2 cellular contexts compared by ENCODE assay signal in the genomic region with DNA sequence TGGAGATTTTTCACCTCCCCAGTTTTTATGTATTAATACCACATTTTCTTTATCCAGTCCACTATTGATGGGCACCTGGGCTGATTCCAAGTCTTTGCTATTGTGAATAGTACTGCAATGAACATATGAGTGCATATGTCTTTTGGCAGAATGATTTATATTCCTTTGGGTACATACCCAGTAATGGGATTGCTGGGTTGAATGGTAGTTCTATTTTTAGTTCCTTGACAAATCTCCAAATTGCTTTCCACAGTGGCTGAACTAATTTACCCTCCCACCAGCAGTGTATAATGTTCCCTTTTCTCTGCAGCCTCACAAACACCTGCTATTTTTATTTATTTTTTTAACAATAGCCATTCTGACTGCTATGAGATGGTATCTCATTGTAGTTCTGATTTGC.
TF ChIP-seq lines count a peak whose summit lies in the region.

No MANE protein-coding gene starts in this region.

TF ChIP-seq in SK-N-SH, 30 proteins besides CTCF, POLR2A, EP300 and RAD21 (continued from another document):
- TF ChIP-seq, protein P1, sequence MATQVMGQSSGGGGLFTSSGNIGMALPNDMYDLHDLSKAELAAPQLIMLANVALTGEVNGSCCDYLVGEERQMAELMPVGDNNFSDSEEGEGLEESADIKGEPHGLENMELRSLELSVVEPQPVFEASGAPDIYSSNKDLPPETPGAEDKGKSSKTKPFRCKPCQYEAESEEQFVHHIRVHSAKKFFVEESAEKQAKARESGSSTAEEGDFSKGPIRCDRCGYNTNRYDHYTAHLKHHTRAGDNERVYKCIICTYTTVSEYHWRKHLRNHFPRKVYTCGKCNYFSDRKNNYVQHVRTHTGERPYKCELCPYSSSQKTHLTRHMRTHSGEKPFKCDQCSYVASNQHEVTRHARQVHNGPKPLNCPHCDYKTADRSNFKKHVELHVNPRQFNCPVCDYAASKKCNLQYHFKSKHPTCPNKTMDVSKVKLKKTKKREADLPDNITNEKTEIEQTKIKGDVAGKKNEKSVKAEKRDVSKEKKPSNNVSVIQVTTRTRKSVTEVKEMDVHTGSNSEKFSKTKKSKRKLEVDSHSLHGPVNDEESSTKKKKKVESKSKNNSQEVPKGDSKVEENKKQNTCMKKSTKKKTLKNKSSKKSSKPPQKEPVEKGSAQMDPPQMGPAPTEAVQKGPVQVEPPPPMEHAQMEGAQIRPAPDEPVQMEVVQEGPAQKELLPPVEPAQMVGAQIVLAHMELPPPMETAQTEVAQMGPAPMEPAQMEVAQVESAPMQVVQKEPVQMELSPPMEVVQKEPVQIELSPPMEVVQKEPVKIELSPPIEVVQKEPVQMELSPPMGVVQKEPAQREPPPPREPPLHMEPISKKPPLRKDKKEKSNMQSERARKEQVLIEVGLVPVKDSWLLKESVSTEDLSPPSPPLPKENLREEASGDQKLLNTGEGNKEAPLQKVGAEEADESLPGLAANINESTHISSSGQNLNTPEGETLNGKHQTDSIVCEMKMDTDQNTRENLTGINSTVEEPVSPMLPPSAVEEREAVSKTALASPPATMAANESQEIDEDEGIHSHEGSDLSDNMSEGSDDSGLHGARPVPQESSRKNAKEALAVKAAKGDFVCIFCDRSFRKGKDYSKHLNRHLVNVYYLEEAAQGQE (IDR thresholded peaks at IDR 0.05; ENCODE audit: low read depth, low read length): no peak
- TF ChIP-seq, protein P2, sequence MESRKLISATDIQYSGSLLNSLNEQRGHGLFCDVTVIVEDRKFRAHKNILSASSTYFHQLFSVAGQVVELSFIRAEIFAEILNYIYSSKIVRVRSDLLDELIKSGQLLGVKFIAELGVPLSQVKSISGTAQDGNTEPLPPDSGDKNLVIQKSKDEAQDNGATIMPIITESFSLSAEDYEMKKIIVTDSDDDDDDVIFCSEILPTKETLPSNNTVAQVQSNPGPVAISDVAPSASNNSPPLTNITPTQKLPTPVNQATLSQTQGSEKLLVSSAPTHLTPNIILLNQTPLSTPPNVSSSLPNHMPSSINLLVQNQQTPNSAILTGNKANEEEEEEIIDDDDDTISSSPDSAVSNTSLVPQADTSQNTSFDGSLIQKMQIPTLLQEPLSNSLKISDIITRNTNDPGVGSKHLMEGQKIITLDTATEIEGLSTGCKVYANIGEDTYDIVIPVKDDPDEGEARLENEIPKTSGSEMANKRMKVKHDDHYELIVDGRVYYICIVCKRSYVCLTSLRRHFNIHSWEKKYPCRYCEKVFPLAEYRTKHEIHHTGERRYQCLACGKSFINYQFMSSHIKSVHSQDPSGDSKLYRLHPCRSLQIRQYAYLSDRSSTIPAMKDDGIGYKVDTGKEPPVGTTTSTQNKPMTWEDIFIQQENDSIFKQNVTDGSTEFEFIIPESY (IDR thresholded peaks at IDR 0.05; ENCODE audit: borderline replicate concordance, low read depth): no peak
- TF ChIP-seq, protein P3, sequence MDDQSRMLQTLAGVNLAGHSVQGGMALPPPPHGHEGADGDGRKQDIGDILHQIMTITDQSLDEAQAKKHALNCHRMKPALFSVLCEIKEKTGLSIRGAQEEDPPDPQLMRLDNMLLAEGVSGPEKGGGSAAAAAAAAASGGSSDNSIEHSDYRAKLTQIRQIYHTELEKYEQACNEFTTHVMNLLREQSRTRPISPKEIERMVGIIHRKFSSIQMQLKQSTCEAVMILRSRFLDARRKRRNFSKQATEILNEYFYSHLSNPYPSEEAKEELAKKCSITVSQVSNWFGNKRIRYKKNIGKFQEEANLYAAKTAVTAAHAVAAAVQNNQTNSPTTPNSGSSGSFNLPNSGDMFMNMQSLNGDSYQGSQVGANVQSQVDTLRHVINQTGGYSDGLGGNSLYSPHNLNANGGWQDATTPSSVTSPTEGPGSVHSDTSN (IDR thresholded peaks at IDR 0.05): peak; percentile 28; the same call in 1 of the 2 replicates
- 0 out of 2 replicates have a peak, but pooled peaks have one; percentile 9 for TF ChIP-seq MEF2A (IDR thresholded peaks at IDR 0.05; ENCODE audit: borderline replicate concordance, low read depth)

TF ChIP-seq in SK-N-SH treated with all-trans-retinoic acid at 6 μM for 48 hours, 23 proteins besides CTCF, POLR2A, EP300 and RAD21 (continued from another document):
- TF ChIP-seq, protein P4, sequence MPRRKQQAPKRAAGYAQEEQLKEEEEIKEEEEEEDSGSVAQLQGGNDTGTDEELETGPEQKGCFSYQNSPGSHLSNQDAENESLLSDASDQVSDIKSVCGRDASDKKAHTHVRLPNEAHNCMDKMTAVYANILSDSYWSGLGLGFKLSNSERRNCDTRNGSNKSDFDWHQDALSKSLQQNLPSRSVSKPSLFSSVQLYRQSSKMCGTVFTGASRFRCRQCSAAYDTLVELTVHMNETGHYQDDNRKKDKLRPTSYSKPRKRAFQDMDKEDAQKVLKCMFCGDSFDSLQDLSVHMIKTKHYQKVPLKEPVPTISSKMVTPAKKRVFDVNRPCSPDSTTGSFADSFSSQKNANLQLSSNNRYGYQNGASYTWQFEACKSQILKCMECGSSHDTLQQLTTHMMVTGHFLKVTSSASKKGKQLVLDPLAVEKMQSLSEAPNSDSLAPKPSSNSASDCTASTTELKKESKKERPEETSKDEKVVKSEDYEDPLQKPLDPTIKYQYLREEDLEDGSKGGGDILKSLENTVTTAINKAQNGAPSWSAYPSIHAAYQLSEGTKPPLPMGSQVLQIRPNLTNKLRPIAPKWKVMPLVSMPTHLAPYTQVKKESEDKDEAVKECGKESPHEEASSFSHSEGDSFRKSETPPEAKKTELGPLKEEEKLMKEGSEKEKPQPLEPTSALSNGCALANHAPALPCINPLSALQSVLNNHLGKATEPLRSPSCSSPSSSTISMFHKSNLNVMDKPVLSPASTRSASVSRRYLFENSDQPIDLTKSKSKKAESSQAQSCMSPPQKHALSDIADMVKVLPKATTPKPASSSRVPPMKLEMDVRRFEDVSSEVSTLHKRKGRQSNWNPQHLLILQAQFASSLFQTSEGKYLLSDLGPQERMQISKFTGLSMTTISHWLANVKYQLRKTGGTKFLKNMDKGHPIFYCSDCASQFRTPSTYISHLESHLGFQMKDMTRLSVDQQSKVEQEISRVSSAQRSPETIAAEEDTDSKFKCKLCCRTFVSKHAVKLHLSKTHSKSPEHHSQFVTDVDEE (CRISPR knock-in tag; IDR thresholded peaks at IDR 0.05): no peak
- TF ChIP-seq, protein P5, sequence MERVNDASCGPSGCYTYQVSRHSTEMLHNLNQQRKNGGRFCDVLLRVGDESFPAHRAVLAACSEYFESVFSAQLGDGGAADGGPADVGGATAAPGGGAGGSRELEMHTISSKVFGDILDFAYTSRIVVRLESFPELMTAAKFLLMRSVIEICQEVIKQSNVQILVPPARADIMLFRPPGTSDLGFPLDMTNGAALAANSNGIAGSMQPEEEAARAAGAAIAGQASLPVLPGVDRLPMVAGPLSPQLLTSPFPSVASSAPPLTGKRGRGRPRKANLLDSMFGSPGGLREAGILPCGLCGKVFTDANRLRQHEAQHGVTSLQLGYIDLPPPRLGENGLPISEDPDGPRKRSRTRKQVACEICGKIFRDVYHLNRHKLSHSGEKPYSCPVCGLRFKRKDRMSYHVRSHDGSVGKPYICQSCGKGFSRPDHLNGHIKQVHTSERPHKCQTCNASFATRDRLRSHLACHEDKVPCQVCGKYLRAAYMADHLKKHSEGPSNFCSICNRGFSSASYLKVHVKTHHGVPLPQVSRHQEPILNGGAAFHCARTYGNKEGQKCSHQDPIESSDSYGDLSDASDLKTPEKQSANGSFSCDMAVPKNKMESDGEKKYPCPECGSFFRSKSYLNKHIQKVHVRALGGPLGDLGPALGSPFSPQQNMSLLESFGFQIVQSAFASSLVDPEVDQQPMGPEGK (CRISPR knock-in tag; IDR thresholded peaks at IDR 0.05; ENCODE audit: borderline replicate concordance): no peak
- no peak for TF ChIP-seq ZC3H10 (CRISPR knock-in tag; IDR thresholded peaks at IDR 0.05)
- TF ChIP-seq, protein P6, sequence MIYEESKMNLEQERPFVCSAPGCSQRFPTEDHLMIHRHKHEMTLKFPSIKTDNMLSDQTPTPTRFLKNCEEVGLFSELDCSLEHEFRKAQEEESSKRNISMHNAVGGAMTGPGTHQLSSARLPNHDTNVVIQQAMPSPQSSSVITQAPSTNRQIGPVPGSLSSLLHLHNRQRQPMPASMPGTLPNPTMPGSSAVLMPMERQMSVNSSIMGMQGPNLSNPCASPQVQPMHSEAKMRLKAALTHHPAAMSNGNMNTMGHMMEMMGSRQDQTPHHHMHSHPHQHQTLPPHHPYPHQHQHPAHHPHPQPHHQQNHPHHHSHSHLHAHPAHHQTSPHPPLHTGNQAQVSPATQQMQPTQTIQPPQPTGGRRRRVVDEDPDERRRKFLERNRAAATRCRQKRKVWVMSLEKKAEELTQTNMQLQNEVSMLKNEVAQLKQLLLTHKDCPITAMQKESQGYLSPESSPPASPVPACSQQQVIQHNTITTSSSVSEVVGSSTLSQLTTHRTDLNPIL (CRISPR knock-in tag; IDR thresholded peaks at IDR 0.05; ENCODE audit: low read depth): no peak
- no peak for TF ChIP-seq CSDC2 (CRISPR knock-in tag; IDR thresholded peaks at IDR 0.05)
- TF ChIP-seq OSR1 (CRISPR knock-in tag; IDR thresholded peaks at IDR 0.05): no peak
- no peak for TF ChIP-seq ZFP3 (CRISPR knock-in tag; IDR thresholded peaks at IDR 0.05)
- TF ChIP-seq ZNF8 (CRISPR knock-in tag; IDR thresholded peaks at IDR 0.05): no peak
- TF ChIP-seq, protein P7, sequence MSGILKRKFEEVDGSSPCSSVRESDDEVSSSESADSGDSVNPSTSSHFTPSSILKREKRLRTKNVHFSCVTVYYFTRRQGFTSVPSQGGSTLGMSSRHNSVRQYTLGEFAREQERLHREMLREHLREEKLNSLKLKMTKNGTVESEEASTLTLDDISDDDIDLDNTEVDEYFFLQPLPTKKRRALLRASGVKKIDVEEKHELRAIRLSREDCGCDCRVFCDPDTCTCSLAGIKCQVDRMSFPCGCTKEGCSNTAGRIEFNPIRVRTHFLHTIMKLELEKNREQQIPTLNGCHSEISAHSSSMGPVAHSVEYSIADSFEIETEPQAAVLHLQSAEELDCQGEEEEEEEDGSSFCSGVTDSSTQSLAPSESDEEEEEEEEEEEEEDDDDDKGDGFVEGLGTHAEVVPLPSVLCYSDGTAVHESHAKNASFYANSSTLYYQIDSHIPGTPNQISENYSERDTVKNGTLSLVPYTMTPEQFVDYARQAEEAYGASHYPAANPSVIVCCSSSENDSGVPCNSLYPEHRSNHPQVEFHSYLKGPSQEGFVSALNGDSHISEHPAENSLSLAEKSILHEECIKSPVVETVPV (CRISPR knock-in tag; IDR thresholded peaks at IDR 0.05): no peak
- TF ChIP-seq SNAI2 (CRISPR knock-in tag; IDR thresholded peaks at IDR 0.05): no peak
- TF ChIP-seq GLIS3 (CRISPR knock-in tag; IDR thresholded peaks at IDR 0.05): no peak
- no peak for TF ChIP-seq ZNF70 (CRISPR knock-in tag; IDR thresholded peaks at IDR 0.05)
- TF ChIP-seq ISL1 (CRISPR knock-in tag; IDR thresholded peaks at IDR 0.05): no peak
- no peak for TF ChIP-seq ZFP30 (CRISPR knock-in tag; IDR thresholded peaks at IDR 0.05)
- no peak for TF ChIP-seq TCF4 (CRISPR knock-in tag; IDR thresholded peaks at IDR 0.05; ENCODE audit: borderline replicate concordance)
TF ChIP-seq in SK-N-SH treated with all-trans-retinoic acid at 6 μM for 48 hours: peak in this region for 0.
